8 cellular contexts compared by ENCODE assay signal in genomic region chr6:7140631-7141366, GRCh38. TPM values are rescaled to one million over a fixed set of nuclear protein-coding genes. Genes with fewer than 3 reads are reported as not detected.
DNase-seq lines count a peak whose midpoint lies in the region; ATAC-seq, FAIRE-seq and TF ChIP-seq lines count a peak whose summit lies in the region.

No MANE protein-coding gene starts in this region.

- 2 to 3% methylated on average over 26 to 66 of the region's 66 CpGs for WGBS in body of pancreas, 2 donors

- FAIRE-seq in GM12892 (lab: Jason Lieb, UNC): no peak

- no peak for TF ChIP-seq CTCF in body of pancreas (IDR thresholded peaks at IDR 0.05)
- TF ChIP-seq CTCF in gastrocnemius medialis (IDR thresholded peaks at IDR 0.05 in 4 of 5, conservative IDR thresholded peaks at IDR 0.05 in 1 of 5): peak in 1 of 5 experiments; percentile 11

- H3K27ac ChIP-seq in body of pancreas (peak overlapping the region; percentile 96 to 100 (median 99)), gastrocnemius medialis (peak overlapping the region; percentile 96 to 97 (median 96))

- H3K9me3 ChIP-seq in body of pancreas (no peaks in the 10 kb centered on the region), gastrocnemius medialis (no peaks in the 10 kb centered on the region)

- H3K36me3 ChIP-seq in body of pancreas (replicated peaks in 1 of 2; ENCODE audit: insufficient read depth in 1 of 2, low read depth in 2 of 2) (no peaks in the 10 kb centered on the region), gastrocnemius medialis (no peaks in the 10 kb centered on the region)

- ATAC-seq in HG02588 (IDR thresholded peaks at IDR 0.05; ENCODE audit: unreplicated experiment) (peak; percentile 67), body of pancreas (peak; percentile 81), gastrocnemius medialis (peak; percentile 70 to 84)

- H3K4me1 ChIP-seq in body of pancreas (peaks cover 93% of the 10 kb centered on the region), gastrocnemius medialis (peaks cover 64 to 69% of the 10 kb centered on the region in 2 donors)

- peak overlapping the region; percentile 0 to 10 for H3K4me3 ChIP-seq in body of pancreas
- peak overlapping the region; percentile 61 for H3K4me3 ChIP-seq in iPS-11a (ENCODE audit: low read depth, low read length)
- H3K4me3 ChIP-seq in gastrocnemius medialis: peak overlapping the region; percentile 64 to 80 (median 72)

- H3K27me3 ChIP-seq in body of pancreas (no peaks in the 10 kb centered on the region), gastrocnemius medialis (no peaks in the 10 kb centered on the region)

- TF ChIP-seq POLR2A in GM12892 (IDR thresholded peaks at IDR 0.05; ENCODE audit: low read depth, low read length) (peak; percentile 68; the same call in 1 of the 2 replicates), body of pancreas (IDR thresholded peaks at IDR 0.05) (peak; percentile 76 to 89 (median 84)), gastrocnemius medialis (IDR thresholded peaks at IDR 0.05) (peak; percentile 94 to 98)

- in situ Hi-C loops in gastrocnemius medialis (cut with MboI; ENCODE audit: low sequenced_read_pairs in 4 of 4): no loop called here

- intact Hi-C loops in body of pancreas (cut with DNase I) (no loop called here), gastrocnemius medialis (cut with DNase I; ENCODE audit: low total_unique reads) (loop anchor here (5.0 kb wide), 1 partner anchor 97 kb away; no protein-coding TSS in a partner anchor)

- DNase-seq in GM12892 (ENCODE audit: insufficient read length) (peak; percentile 86), NCI-H1105 treated with DMSO at 0.1 percent for 48 hours (lab: John Stamatoyannopoulos, UW) (peak; percentile 82), UCSD-AML1 (lab: John Stamatoyannopoulos, UW; ENCODE audit: unreplicated experiment) (peak; percentile 74), body of pancreas (peak; percentile 86 to 90 (median 89)), gastrocnemius medialis (peak; percentile 92 to 93), SKM-1 (lab: John Stamatoyannopoulos, UW; ENCODE audit: unreplicated experiment) (no peak)

RNA-seq across cellular contexts. Expression of gene RREB1, which starts 33.0 kb away (rescaled TPM):
- 7.8 TPM for polyA plus RNA-seq in GM12892 (2012; ENCODE audit: missing spikeins)
- total RNA-seq in body of pancreas: 10 to 100 TPM; 33.5 to 44.8 TPM
- total RNA-seq in gastrocnemius medialis: 10 to 100 TPM; 18.0 to 41.3 (median 39.2) TPM

Comparison
In these comparisons a context has a peak if more than half of its experiments do, and no peak if none do; other contexts are left out.
1. H3K4me3 ChIP-seq: peak in every context shown above with its lines; median percentile 72 in gastrocnemius medialis; 61 in iPS-11a; 5 in body of pancreas.